8 cellular contexts compared by ENCODE assay signal in genomic region chr6:2841264-2842138, GRCh38. TPM values are rescaled to one million over a fixed set of nuclear protein-coding genes. Genes with fewer than 3 reads are reported as not detected.
A peak's percentile ranks its signal among the peaks of the same experiment; 100 is the strongest.
DNase-seq lines count a peak whose midpoint lies in the region; ATAC-seq and TF ChIP-seq lines count a peak whose summit lies in the region.

SERPINB1 (minus strand) TSS chr6:2841863; CDS start chr6:2840586, 1,277 bp downstream.

- H4K20me1 ChIP-seq in Loucy (ENCODE audit: insufficient read depth, low read length, poor library complexity, severe bottlenecking) (peaks cover 28% of the 10 kb centered on the region), SK-N-SH (ENCODE audit: insufficient read depth) (no peaks in the 10 kb centered on the region)

- H3K9me2 ChIP-seq in Loucy (replicated peaks; ENCODE audit: low read depth, low read length) (no peaks in the 10 kb centered on the region), SK-N-SH (no peaks in the 10 kb centered on the region)

- WGBS in SK-N-SH (ENCODE audit: low lambda C conversion rate): 15% methylated on average over 44 of the region's 67 CpGs

- peak within 1 kb of the TSS; percentile 89 to 93 for H3K27ac Mint-ChIP-seq in activated naive CD4-positive, alpha-beta T cell treated with anti-CD3 and anti-CD28 coated beads, Interleukin-2, amount 50 U/mL, for 72 hours

- H3F3A ChIP-seq in Loucy (ENCODE audit: low read depth) (peaks cover 2% of the 10 kb centered on the region; the same call in 1 of the 2 replicates), SK-N-SH (replicated peaks; ENCODE audit: insufficient read depth) (peaks cover 20% of the 10 kb centered on the region)

- POLR2A ChIA-PET in SK-N-SH (lab: Yijun Ruan, JAX): interaction anchor here (0.9 to 1.1 kb wide), 3 partner anchors 23 to 147 kb away, joined by 3 to 4 read pairs (median 3); partner anchors contain the start of gene SERPINB6

- DNase-seq in COLO829 (ENCODE audit: low spot score) (peak; percentile 23), SK-N-SH (peak; percentile 82), globus pallidus (ENCODE audit: low spot score) (peak; percentile 74), non-pigmented ciliary epithelial cell (ENCODE audit: low read depth) (peak; percentile 82), substantia nigra (lab: John Stamatoyannopoulos, UW) (peak in 45 of 49 donors; percentile 22 to 86 (median 59))
- peak; percentile 84 to 91 for DNase-seq in activated naive CD4-positive, alpha-beta T cell treated with anti-CD3 and anti-CD28 coated beads, Interleukin-2, amount 50 U/mL, for 72 hours (ENCODE audit: low spot score in 2 of 2)

- ATAC-seq in GM21447 (IDR thresholded peaks at IDR 0.05; ENCODE audit: unreplicated experiment): peak; percentile 64
- ATAC-seq in activated naive CD4-positive, alpha-beta T cell treated with anti-CD3 and anti-CD28 coated beads, Interleukin-2, amount 50 U/mL, for 72 hours: peak; percentile 87 to 88

- no peaks in the 10 kb centered on the region for H3K9me3 Mint-ChIP-seq in activated naive CD4-positive, alpha-beta T cell treated with anti-CD3 and anti-CD28 coated beads, Interleukin-2, amount 50 U/mL, for 72 hours

- H3K9me3 ChIP-seq in Loucy (ENCODE audit: insufficient read depth, low read depth, low read length) (no peaks in the 10 kb centered on the region), SK-N-SH (no peaks in the 10 kb centered on the region)

- TF ChIP-seq RAD21 in SK-N-SH (IDR thresholded peaks at IDR 0.05; ENCODE audit: low read length): no peak

- no peak for TF ChIP-seq EP300 in SK-N-SH (IDR thresholded peaks at IDR 0.05; ENCODE audit: borderline replicate concordance in 1 of 2, low read depth in 1 of 2, low read length in 1 of 2)

- H3K9ac ChIP-seq in Loucy (ENCODE audit: low read depth, low read length, poor library complexity, severe bottlenecking) (peak within 1 kb of the TSS; percentile 94), SK-N-SH (peak within 1 kb of the TSS; percentile 64)

- peaks cover 41% of the 10 kb centered on the region for H3K4me1 ChIP-seq in Loucy (ENCODE audit: insufficient read depth, low read length, poor library complexity, severe bottlenecking)
- peaks cover 25 to 26% of the 10 kb centered on the region in 2 experiments; a peak in 3 of 4 replicates for H3K4me1 ChIP-seq in SK-N-SH (ENCODE audit: control insufficient read depth in 1 of 2, insufficient read depth in 2 of 2, low read depth in 1 of 2, low read length in 1 of 2)

- H2AFZ ChIP-seq in Loucy (ENCODE audit: low read length) (peak within 1 kb of the TSS; percentile 0; the same call in 1 of the 2 replicates), SK-N-SH (ENCODE audit: low read depth) (peak within 1 kb of the TSS; percentile 84)

- H3K79me2 ChIP-seq in Loucy (ENCODE audit: insufficient read depth, low read length): peaks cover 49% of the 10 kb centered on the region
- H3K79me2 ChIP-seq in SK-N-SH (ENCODE audit: insufficient read depth): no peaks in the 10 kb centered on the region

- CTCF ChIA-PET in SK-N-SH (lab: Yijun Ruan, JAX): interaction anchor here (0.8 to 12.6 kb wide), 17 partner anchors 13 to 216 kb away, joined by 3 to 261 read pairs (median 5); partner anchors contain the start of genes MYLK4 and WRNIP1

- H3K4me2 ChIP-seq in Loucy (ENCODE audit: low read depth, low read length, poor library complexity, severe bottlenecking) (peak within 1 kb of the TSS; percentile 98), SK-N-SH (peak within 1 kb of the TSS; percentile 74)

- peaks cover 7% of the 10 kb centered on the region for H3K36me3 ChIP-seq in Loucy (ENCODE audit: insufficient read depth, low read length)
- peaks cover 4 to 8% of the 10 kb centered on the region in 2 experiments for H3K36me3 ChIP-seq in SK-N-SH (replicated peaks in 1 of 2; ENCODE audit: control insufficient read depth in 1 of 2, insufficient read depth in 2 of 2, low read length in 1 of 2)

- H3K27me3 ChIP-seq in Loucy (ENCODE audit: insufficient read depth, low read length, poor library complexity, severe bottlenecking) (no peaks in the 10 kb centered on the region), SK-N-SH (ENCODE audit: insufficient read depth) (no peaks in the 10 kb centered on the region)

- H3K4me3 ChIP-seq in Loucy (ENCODE audit: low read length, poor library complexity, severe bottlenecking) (peak within 1 kb of the TSS; percentile 87), SK-N-SH (ENCODE audit: low read depth in 2 of 2, low read length in 1 of 2) (peak within 1 kb of the TSS; percentile 45 to 47)

- peak within 1 kb of the TSS; percentile 67 to 87 for H3K27ac ChIP-seq in SK-N-SH (ENCODE audit: low read depth in 2 of 2, low read length in 1 of 2)
- H3K27ac ChIP-seq in substantia nigra (ENCODE audit: low read depth, low read length, poor library complexity, severe bottlenecking): peak within 1 kb of the TSS; percentile 88

- H3K36me3 Mint-ChIP-seq in activated naive CD4-positive, alpha-beta T cell treated with anti-CD3 and anti-CD28 coated beads, Interleukin-2, amount 50 U/mL, for 72 hours: peaks cover 15 to 45% of the 10 kb centered on the region in 2 donors

- TF ChIP-seq CTCF in Loucy (conservative IDR thresholded peaks at IDR 0.05; ENCODE audit: low read length): 0 out of 2 replicates have a peak, but pooled peaks have one; percentile 15
- TF ChIP-seq CTCF in SK-N-SH (IDR thresholded peaks at IDR 0.05): no peak

TF ChIP-seq in SK-N-SH, 30 proteins besides CTCF, POLR2A, EP300 and RAD21 (continues in another document):
- TF ChIP-seq MXI1 (IDR thresholded peaks at IDR 0.05; ENCODE audit: low read depth, low read length) (peak; percentile 41; the same call in 1 of the 2 replicates), GABPA (IDR thresholded peaks at IDR 0.05; ENCODE audit: low read depth) (no peak; the same call in 1 of the 2 replicates), NFIC (IDR thresholded peaks at IDR 0.05; ENCODE audit: borderline replicate concordance) (no peak), IRF3 (IDR thresholded peaks at IDR 0.05; ENCODE audit: low read depth, low read length) (no peak), TCF12 (IDR thresholded peaks at IDR 0.05) (0 out of 2 replicates have a peak, but pooled peaks have one; percentile 38), ELF1 (IDR thresholded peaks at IDR 0.05) (peak; percentile 38), REST (IDR thresholded peaks at IDR 0.05; ENCODE audit: low read depth, low read length) (0 out of 2 replicates have a peak, but pooled peaks have one; percentile 6), NRF1 (IDR thresholded peaks at IDR 0.05; ENCODE audit: low read depth, low read length) (no peak), FOXM1 (IDR thresholded peaks at IDR 0.05; ENCODE audit: low read depth) (no peak), POLR2AphosphoS5 (IDR thresholded peaks at IDR 0.05; ENCODE audit: low read depth, low read length) (peak; percentile 32; the same call in 1 of the 2 replicates), ZBTB33 (IDR thresholded peaks at IDR 0.05; ENCODE audit: borderline replicate concordance, low read depth) (no peak)

RNA-seq across cellular contexts. Expression of gene SERPINB1, which starts in this region (rescaled TPM):
- polyA plus RNA-seq in SK-N-SH (2012; rRNA removed): 9.4 and 10.9 TPM in 2 replicates
- 13.1 and 18.2 TPM in 2 replicates for polyA plus RNA-seq in SK-N-SH (2012; cell fraction: cytosol; rRNA removed)
- 5.6 and 10.4 TPM in 2 replicates for polyA plus RNA-seq in SK-N-SH (2012; cell fraction: nucleus; rRNA removed)
- total RNA-seq in activated naive CD4-positive, alpha-beta T cell treated with anti-CD3 and anti-CD28 coated beads, Interleukin-2, amount 50 U/mL, for 72 hours: 100 to 1,000 TPM; 121 to 169 TPM

Comparison
In these comparisons a context has a peak if more than half of its experiments do, and no peak if none do; other contexts are left out.
1. Peak in every context shown above with its lines: DNase-seq, ATAC-seq, H3K4me3 ChIP-seq and H3K27ac ChIP-seq.
2. DNase-seq: peak in every context shown above with its lines; median percentile 88 in activated naive CD4-positive, alpha-beta T cell treated with anti-CD3 and anti-CD28 coated beads, Interleukin-2, amount 50 U/mL, for 72 hours; 82 in SK-N-SH; 82 in non-pigmented ciliary epithelial cell; 74 in globus pallidus; 59 in substantia nigra; 23 in COLO829.